In the genomic region with DNA sequence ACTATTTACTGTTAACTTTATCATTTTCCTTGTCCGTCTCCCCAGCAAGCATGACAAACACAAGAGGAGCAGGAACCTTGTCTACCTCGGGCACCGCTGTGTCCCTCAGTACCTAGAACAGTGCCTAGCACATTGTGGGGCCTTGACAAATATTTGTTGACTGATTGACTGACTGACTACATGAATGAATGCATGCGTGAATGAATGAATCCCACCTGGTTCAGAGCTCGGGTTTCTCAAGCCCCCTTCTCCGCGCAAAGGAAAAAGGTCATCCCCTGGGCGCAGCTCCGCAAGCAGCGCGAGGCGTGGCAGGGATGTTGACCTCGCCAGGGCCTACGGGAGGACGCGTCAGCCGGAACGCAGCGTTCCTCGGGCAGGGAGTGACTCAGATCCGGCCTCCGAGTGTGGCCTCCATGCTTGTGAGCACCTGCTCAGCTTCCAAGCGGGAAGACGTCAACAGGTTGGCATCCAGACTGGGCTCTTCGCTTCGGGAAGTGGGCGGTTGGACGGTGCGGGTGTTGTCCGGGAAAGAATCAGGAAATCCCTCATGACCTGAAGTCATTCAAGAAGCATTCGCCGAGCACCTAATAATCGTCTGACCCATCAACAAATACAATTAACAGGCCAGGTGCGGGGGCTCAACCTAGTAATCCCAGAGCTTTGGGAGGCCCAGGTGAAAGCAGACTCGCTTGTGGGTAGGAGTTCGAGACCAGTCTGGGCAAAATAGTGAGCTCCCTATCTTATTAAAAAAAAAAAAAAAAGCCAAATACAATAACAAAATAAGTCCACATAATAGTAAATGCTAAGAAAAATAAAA, we compare ENCODE assay signal across 8 cellular contexts. TPM values are rescaled to one million over a fixed set of nuclear protein-coding genes. Genes with fewer than 3 reads are reported as not detected.
DNase-seq lines count a peak whose midpoint lies in the region; ATAC-seq and TF ChIP-seq lines count a peak whose summit lies in the region.

No MANE protein-coding gene starts in this region.

- H3K36me3 ChIP-seq in BE2C (no peaks in the 10 kb centered on the region), right atrium auricular region (no peaks in the 10 kb centered on the region), sigmoid colon (no peaks in the 10 kb centered on the region)

- 6 to 12% methylated on average over 36 of the region's 36 CpGs for WGBS in sigmoid colon, 2 donors

- peak overlapping the region; percentile 95 to 98 for H3K27ac ChIP-seq in right atrium auricular region
- H3K27ac ChIP-seq in sigmoid colon = peak overlapping the region; percentile 85 to 92 (median 90)

- H3K9me3 ChIP-seq in BE2C (no peaks in the 10 kb centered on the region), right atrium auricular region (no peaks in the 10 kb centered on the region), sigmoid colon (no peaks in the 10 kb centered on the region)

- no peak for TF ChIP-seq POLR2A in sigmoid colon (IDR thresholded peaks at IDR 0.05)

- peaks cover 3% of the 10 kb centered on the region for H3K9me3 Mint-ChIP-seq in activated naive CD8-positive, alpha-beta T cell treated with anti-CD3 and anti-CD28 coated beads for 36 hours

- H3K36me3 Mint-ChIP-seq in activated naive CD8-positive, alpha-beta T cell treated with anti-CD3 and anti-CD28 coated beads for 36 hours = peaks cover 6% of the 10 kb centered on the region

- H3K4me1 Mint-ChIP-seq in activated naive CD8-positive, alpha-beta T cell treated with anti-CD3 and anti-CD28 coated beads for 36 hours = peaks cover 38% of the 10 kb centered on the region

- peak; percentile 67 to 95 (median 84) for TF ChIP-seq EP300 in sigmoid colon (IDR thresholded peaks at IDR 0.05)

- peak; percentile 43 for ATAC-seq in GM21360 (IDR thresholded peaks at IDR 0.05; ENCODE audit: unreplicated experiment)

- H3K4me3 ChIP-seq in BE2C (ENCODE audit: low read depth, low read length) (peak overlapping the region; percentile 97), right atrium auricular region (peak overlapping the region; percentile 59 to 61), sigmoid colon (peak overlapping the region; percentile 57 to 70 (median 60))

- peak overlapping the region; percentile 91 for H3K4me3 Mint-ChIP-seq in activated naive CD8-positive, alpha-beta T cell treated with anti-CD3 and anti-CD28 coated beads for 36 hours

- no peak for TF ChIP-seq CTCF in BE2C (IDR thresholded peaks at IDR 0.05; ENCODE audit: low read depth, low read length)
- no peak for TF ChIP-seq CTCF in right atrium auricular region (IDR thresholded peaks at IDR 0.05)
- TF ChIP-seq CTCF in sigmoid colon (IDR thresholded peaks at IDR 0.05) = no peak

- H3K4me1 ChIP-seq in BE2C (no peaks in the 10 kb centered on the region; the same call in 1 of the 2 replicates), right atrium auricular region (peaks cover 0 to 9% of the 10 kb centered on the region in 2 donors), sigmoid colon (peaks cover 0 to 12% (median 8%) of the 10 kb centered on the region in 4 donors)

- no peak for DNase-seq in BE2C
- peak; percentile 96 for DNase-seq in HK-2 (ENCODE audit: unreplicated experiment)
- peak; percentile 58 for DNase-seq in activated naive CD8-positive, alpha-beta T cell treated with anti-CD3 and anti-CD28 coated beads for 36 hours
- peak; percentile 88 for DNase-seq in right atrium auricular region (ENCODE audit: low spot score)
- DNase-seq in sigmoid colon = peak; percentile 93
- no peak for DNase-seq in NCI-H748 (lab: John Stamatoyannopoulos, UW; ENCODE audit: unreplicated experiment)
- DNase-seq in NAMALWA (ENCODE audit: low spot score) = no peak

- intact Hi-C loops in sigmoid colon (cut with DNase I) = no loop called here

- peaks cover 11% of the 10 kb centered on the region for H3K27me3 Mint-ChIP-seq in activated naive CD8-positive, alpha-beta T cell treated with anti-CD3 and anti-CD28 coated beads for 36 hours

- peak overlapping the region; percentile 97 for H3K27ac Mint-ChIP-seq in activated naive CD8-positive, alpha-beta T cell treated with anti-CD3 and anti-CD28 coated beads for 36 hours

- H3K27me3 ChIP-seq in BE2C = no peaks in the 10 kb centered on the region
- H3K27me3 ChIP-seq in right atrium auricular region = no peaks in the 10 kb centered on the region
- H3K27me3 ChIP-seq in sigmoid colon = no peaks in the 10 kb centered on the region

RNA-seq across cellular contexts. Expression of a gene that starts 13.9 kb away (rescaled TPM):
- 1,839 TPM for polyA plus RNA-seq in BE2C (2012; ENCODE audit: insufficient read depth, insufficient read length, low read depth)
- total RNA-seq in activated naive CD8-positive, alpha-beta T cell treated with anti-CD3 and anti-CD28 coated beads for 36 hours = 100 to 1,000 TPM; 927 to 944 TPM
- total RNA-seq in right atrium auricular region = 1,000 to 10,000 TPM in 1 of 2 donors, 100 to 1,000 TPM in 1; 938 to 1,145 TPM
- total RNA-seq in sigmoid colon = 1,000 to 10,000 TPM; 1,126 to 1,785 (median 1,332) TPM
- 1,000 to 10,000 TPM; 1,056 to 1,508 (median 1,064) TPM for polyA plus RNA-seq in sigmoid colon

Comparison
In these comparisons a context has a peak if more than half of its experiments do, and no peak if none do; other contexts are left out.
1. DNase-seq: peak in HK-2 (single experiment), activated naive CD8-positive, alpha-beta T cell treated with anti-CD3 and anti-CD28 coated beads for 36 hours (single experiment), right atrium auricular region (single experiment) and sigmoid colon (single experiment); none in BE2C (single experiment), NCI-H748 (single experiment) and NAMALWA (single experiment).
2. Peak in every context shown above with its lines, with median percentiles within 50 percentile points of each other: H3K4me3 ChIP-seq.